Comparison of ENCODE assay signal across 9 cellular contexts in the genomic region with DNA sequence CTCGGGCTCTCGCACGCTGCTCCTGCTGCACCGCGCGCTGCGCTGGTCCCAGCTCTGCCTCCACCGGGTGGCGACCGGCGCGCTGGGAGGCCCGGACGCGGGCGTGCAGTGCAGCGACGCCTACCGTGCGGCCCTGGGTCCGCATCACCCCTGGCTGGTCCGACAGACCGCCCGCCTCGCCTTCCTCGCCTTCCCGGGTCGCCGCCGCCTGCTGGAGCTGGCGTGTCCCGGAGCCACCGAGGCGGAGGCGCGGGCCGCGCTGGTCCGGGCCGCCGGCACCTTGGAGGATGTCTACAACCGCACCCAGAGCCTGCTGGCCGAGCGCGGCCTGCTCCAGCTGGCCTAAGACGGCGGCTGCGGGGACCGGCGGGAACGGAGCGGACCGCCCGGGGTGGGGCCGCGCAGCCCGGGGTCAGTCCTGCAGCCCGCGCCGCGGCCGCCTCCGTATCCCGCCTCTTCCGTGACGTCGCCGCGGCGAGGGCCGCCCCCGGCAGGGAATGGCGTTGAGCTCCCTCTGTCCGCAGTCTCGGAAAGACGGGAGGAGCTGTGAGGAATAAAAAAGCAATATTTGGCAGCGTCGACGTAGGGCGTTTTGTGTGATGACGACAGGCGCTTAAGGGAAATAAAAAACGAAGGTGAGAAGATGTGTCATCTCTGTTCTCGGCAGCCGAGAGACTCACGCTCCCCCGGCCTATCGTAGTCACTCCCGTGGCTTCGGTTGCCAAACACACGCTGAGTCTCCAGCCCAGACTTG. TPM values are rescaled to one million over a fixed set of nuclear protein-coding genes. Genes with fewer than 3 reads are reported as not detected.
DNase-seq lines count a peak whose midpoint lies in the region; ATAC-seq and TF ChIP-seq lines count a peak whose summit lies in the region.
"Had no signal": no experiment of that assay in that cellular context is flagged by ENCODE, and none has a peak within 500 bp of the region (broad histone marks: within the 10 kb centered on the region; RNA-seq: fewer than 3 reads in every experiment).

No MANE protein-coding gene starts in this region.

- H3K27ac Mint-ChIP-seq in endothelial cell (ENCODE audit: unreplicated experiment) = no peak overlapping the region

- peak; percentile 69 for TF ChIP-seq CTCF in endothelial cell (IDR thresholded peaks at IDR 0.05; ENCODE audit: unreplicated experiment)

- H3K9me3 Mint-ChIP-seq in endothelial cell (ENCODE audit: unreplicated experiment) = no peaks in the 10 kb centered on the region

- H3K36me3 Mint-ChIP-seq in endothelial cell (ENCODE audit: low read depth, unreplicated experiment) = peaks cover 3% of the 10 kb centered on the region

- ATAC-seq in HG03460 (IDR thresholded peaks at IDR 0.05; ENCODE audit: unreplicated experiment) = peak; percentile 81

- DNase-seq in CD1c-positive myeloid dendritic cell (ENCODE audit: extremely low spot score) = peak; percentile 88
- DNase-seq in GM19240 (ENCODE audit: insufficient read length, low spot score) = peak; percentile 85
- DNase-seq in NOMO-1 treated with DMSO at 0.1 percent for 48 hours (lab: John Stamatoyannopoulos, UW; ENCODE audit: unreplicated experiment) = peak; percentile 74
- peak; percentile 47 for DNase-seq in activated CD8-positive, alpha-beta memory T cell treated with anti-CD3 and anti-CD28 coated beads, Interleukin-2, amount 50 U/mL, for 24 hours (ENCODE audit: extremely low read depth)
- peak; percentile 87 for DNase-seq in endothelial cell (ENCODE audit: low spot score)
- peak; percentile 78 for DNase-seq in middle frontal gyrus (ENCODE audit: extremely low spot score, low spot score)
- peak; percentile 75 to 80 for DNase-seq in stimulated activated CD8-positive, alpha-beta memory T cell treated with anti-CD3 and anti-CD28 coated beads, Interleukin-15, amount 100 ng/mL, for 48 hours (ENCODE audit: low read depth in 2 of 2)

- peak overlapping the region; percentile 88 for H3K4me3 Mint-ChIP-seq in endothelial cell (ENCODE audit: unreplicated experiment)

- H3K4me1 Mint-ChIP-seq in endothelial cell (ENCODE audit: unreplicated experiment) = peaks cover 8% of the 10 kb centered on the region

- peaks cover 10% of the 10 kb centered on the region for H3K27me3 Mint-ChIP-seq in endothelial cell (ENCODE audit: unreplicated experiment)

RNA-seq across cellular contexts. Expression of a gene that starts 1.4 kb away (rescaled TPM):
- not detected for total RNA-seq in endothelial cell (ENCODE audit: unreplicated experiment)
- total RNA-seq: subcutaneous adipose tissue had no signal

RNA-seq across cellular contexts. Expression of a gene that starts 4.0 kb away (rescaled TPM):
- total RNA-seq in endothelial cell (ENCODE audit: unreplicated experiment) = 2.9 TPM

RNA-seq across cellular contexts. Expression of a gene that starts 5.8 kb away (rescaled TPM):
- 185 TPM for total RNA-seq in endothelial cell (ENCODE audit: unreplicated experiment)

RNA-seq across cellular contexts. Expression of a gene that starts 16.8 kb away (rescaled TPM):
- 86.5 TPM for total RNA-seq in endothelial cell (ENCODE audit: unreplicated experiment)

Comparison
In these comparisons a context has a peak if more than half of its experiments do, and no peak if none do; other contexts are left out.
1. Peak in every context shown above with its lines: DNase-seq and ATAC-seq.